Comparison of ENCODE assay signal across 9 cellular contexts in genomic region chr19:42295831-42296525, GRCh38. TPM values are rescaled to one million over a fixed set of nuclear protein-coding genes. Genes with fewer than 3 reads are reported as not detected.
DNase-seq lines count a peak whose midpoint lies in the region; ATAC-seq and TF ChIP-seq lines count a peak whose summit lies in the region.
"Had no signal": no experiment of that assay in that cellular context is flagged by ENCODE, and none has a peak within 500 bp of the region (broad histone marks: within the 10 kb centered on the region; RNA-seq: fewer than 3 reads in every experiment).

No MANE protein-coding gene starts in this region.

- H3K9me2 ChIP-seq in hepatocyte (replicated peaks; ENCODE audit: insufficient read depth) = no peaks in the 10 kb centered on the region

- H3K27me3 ChIP-seq in AG04450 (ENCODE audit: control insufficient read depth, insufficient read depth, low read length) = no peaks in the 10 kb centered on the region
- H3K27me3 ChIP-seq in hepatocyte = no peaks in the 10 kb centered on the region

- POLR2A ChIA-PET in AG04450 (lab: Yijun Ruan, JAX) = interaction anchor here (0.7 kb wide), 1 partner anchor 49 kb away, joined by 3 read pairs; no protein-coding TSS in a partner anchor

- peaks cover 25% of the 10 kb centered on the region for H3K36me3 Mint-ChIP-seq in T-helper 2 cell treated with Interferon-gamma antibody and Interleukin-4, amounts not matched to agents 5 μg/mL and 100 μg/mL, for 36 hours (ENCODE audit: low read depth)

- no peak for DNase-seq in AG04450 (ENCODE audit: low read depth, low spot score)
- DNase-seq in NCI-H1092 (lab: John Stamatoyannopoulos, UW) = peak; percentile 49
- DNase-seq in T-helper 2 cell treated with Interferon-gamma antibody and Interleukin-4, amounts not matched to agents 5 μg/mL and 100 μg/mL, for 36 hours (ENCODE audit: low spot score) = peak; percentile 77
- peak in 50 of 56 donors; percentile 7 to 87 (median 54) for DNase-seq in amygdala (lab: John Stamatoyannopoulos, UW)
- DNase-seq in hepatocyte (ENCODE audit: low spot score) = peak; percentile 87
- DNase-seq in stimulated activated CD4-positive, alpha-beta T cell treated with anti-CD3 and anti-CD28 coated beads, Interleukin-12 subunit alpha, Interleukin-12 subunit beta, amount 100 ng/mL, for 48 hours (ENCODE audit: low read depth in 2 of 3, low spot score in 1 of 3) = peak; percentile 81 to 97 (median 83)

- peak overlapping the region; percentile 6 for H3K27ac Mint-ChIP-seq in T-helper 2 cell treated with Interferon-gamma antibody and Interleukin-4, amounts not matched to agents 5 μg/mL and 100 μg/mL, for 36 hours
- H3K27ac Mint-ChIP-seq: stimulated activated naive CD8-positive, alpha-beta T cell treated with anti-CD3 and anti-CD28 coated beads, Interleukin-15, Interleukin-2, amounts not matched to agents 100 ng/mL and 50 ng/mL, for 24 hours had no signal

- H3K9me3 Mint-ChIP-seq in T-helper 2 cell treated with Interferon-gamma antibody and Interleukin-4, amounts not matched to agents 5 μg/mL and 100 μg/mL, for 36 hours = no peaks in the 10 kb centered on the region
- H3K9me3 Mint-ChIP-seq: stimulated activated naive CD8-positive, alpha-beta T cell treated with anti-CD3 and anti-CD28 coated beads, Interleukin-15, Interleukin-2, amounts not matched to agents 100 ng/mL and 50 ng/mL, for 24 hours had no signal

- no peaks in the 10 kb centered on the region; the same call in 1 of the 2 replicates for H3K9me3 ChIP-seq in AG04450 (ENCODE audit: control insufficient read depth, insufficient read depth, low read length)
- H3K9me3 ChIP-seq in hepatocyte (ENCODE audit: low read depth) = no peaks in the 10 kb centered on the region

- 82% methylated on average over 6 of the region's 6 CpGs for WGBS in hepatocyte (ENCODE audit: low lambda C conversion rate, missing lambda C conversion rate)

- ATAC-seq in GM18868 (IDR thresholded peaks at IDR 0.05; ENCODE audit: unreplicated experiment) (peak; percentile 63), HG02973 (IDR thresholded peaks at IDR 0.05; ENCODE audit: unreplicated experiment) (no peak)

- H3K4me2 ChIP-seq in hepatocyte = no peak overlapping the region

- H3K27ac ChIP-seq in AG04450 (ENCODE audit: low read depth, low read length) (peak overlapping the region; percentile 3), hepatocyte (no peak overlapping the region)

- no peak overlapping the region for H2AFZ ChIP-seq in hepatocyte

- no peaks in the 10 kb centered on the region for H3K27me3 Mint-ChIP-seq in T-helper 2 cell treated with Interferon-gamma antibody and Interleukin-4, amounts not matched to agents 5 μg/mL and 100 μg/mL, for 36 hours (ENCODE audit: low read depth)
- H3K27me3 Mint-ChIP-seq: stimulated activated naive CD8-positive, alpha-beta T cell treated with anti-CD3 and anti-CD28 coated beads, Interleukin-15, Interleukin-2, amounts not matched to agents 100 ng/mL and 50 ng/mL, for 24 hours had no signal

- no peaks in the 10 kb centered on the region for H3K36me3 ChIP-seq in hepatocyte (replicated peaks; ENCODE audit: insufficient read depth, low read depth)

- TF ChIP-seq CTCF in AG04450 (IDR thresholded peaks at IDR 0.05; ENCODE audit: low read depth, low read length) (peak; percentile 93), hepatocyte (IDR thresholded peaks at IDR 0.05; ENCODE audit: poor library complexity) (peak; percentile 77)

- peaks cover 7% of the 10 kb centered on the region for H4K20me1 ChIP-seq in hepatocyte (ENCODE audit: insufficient read depth, poor library complexity, severe bottlenecking)

- peaks cover 2% of the 10 kb centered on the region for H3K4me1 Mint-ChIP-seq in T-helper 2 cell treated with Interferon-gamma antibody and Interleukin-4, amounts not matched to agents 5 μg/mL and 100 μg/mL, for 36 hours (ENCODE audit: low read depth)

- H3K4me1 ChIP-seq in hepatocyte (ENCODE audit: insufficient read depth) = peaks cover 2% of the 10 kb centered on the region

- H3K4me3 ChIP-seq in AG04450 (ENCODE audit: low read depth, low read length) = no peak overlapping the region
- H3K4me3 ChIP-seq in hepatocyte = no peak overlapping the region

- CTCF ChIA-PET in AG04450 (lab: Charles Lee) = interaction anchor here (0.6 to 2.7 kb wide), 10 partner anchors 8 to 83 kb away, joined by 3 to 15 read pairs (median 4); no protein-coding TSS in a partner anchor

- H3K79me2 ChIP-seq in hepatocyte = peaks cover 13% of the 10 kb centered on the region

- H3K4me3 Mint-ChIP-seq in T-helper 2 cell treated with Interferon-gamma antibody and Interleukin-4, amounts not matched to agents 5 μg/mL and 100 μg/mL, for 36 hours = no peak overlapping the region
- H3K4me3 Mint-ChIP-seq: stimulated activated naive CD8-positive, alpha-beta T cell treated with anti-CD3 and anti-CD28 coated beads, Interleukin-15, Interleukin-2, amounts not matched to agents 100 ng/mL and 50 ng/mL, for 24 hours had no signal

RNA-seq across cellular contexts. Expression of gene PRR19, which starts 6.0 kb away (rescaled TPM):
- polyA plus RNA-seq in AG04450 (2011; rRNA removed) = 0.40 and 0.92 TPM in 2 replicates
- polyA minus RNA-seq in AG04450 (2011; rRNA and poly(A)+ RNA removed) = 0.43 and 0.74 TPM in 2 replicates
- 0.24 and 2.2 TPM in 2 replicates for total RNA-seq in hepatocyte
- 1.9 and 3.0 TPM in 2 replicates for polyA plus RNA-seq in hepatocyte

RNA-seq across cellular contexts. Expression of gene PAFAH1B3, which starts 6.4 kb away (rescaled TPM):
- polyA plus RNA-seq in AG04450 (2011; rRNA removed) (34.7 and 38.0 TPM in 2 replicates), hepatocyte (98.6 and 116 TPM in 2 replicates)
- 67.8 and 83.0 TPM in 2 replicates for polyA minus RNA-seq in AG04450 (2011; rRNA and poly(A)+ RNA removed)
- 46.1 and 70.6 TPM in 2 replicates for total RNA-seq in hepatocyte

RNA-seq across cellular contexts. Expression of gene TMEM145, which starts 17.1 kb away (rescaled TPM):
- not detected in 2 replicates for polyA plus RNA-seq in AG04450 (2011; rRNA removed)
- polyA minus RNA-seq in AG04450 (2011; rRNA and poly(A)+ RNA removed) = not detected in 2 replicates
- 0.40 TPM in 1 of 2 replicates, not detected in the other for total RNA-seq in hepatocyte
- polyA plus RNA-seq in hepatocyte = 0.58 TPM in 1 of 2 replicates, not detected in the other

RNA-seq across cellular contexts. Expression of gene CIC, which starts 26.9 kb away (rescaled TPM):
- polyA plus RNA-seq in AG04450 (2011; rRNA removed) (2.9 and 4.2 TPM in 2 replicates), hepatocyte (19.3 and 23.2 TPM in 2 replicates)
- polyA minus RNA-seq in AG04450 (2011; rRNA and poly(A)+ RNA removed) = 5.1 and 6.2 TPM in 2 replicates
- total RNA-seq in hepatocyte = 14.3 and 17.4 TPM in 2 replicates

RNA-seq across cellular contexts. Expression of gene MEGF8, which starts 29.5 kb away (rescaled TPM):
- polyA plus RNA-seq in AG04450 (2011; rRNA removed) = 9.9 and 10.6 TPM in 2 replicates
- 13.9 and 14.7 TPM in 2 replicates for polyA minus RNA-seq in AG04450 (2011; rRNA and poly(A)+ RNA removed)
- total RNA-seq in hepatocyte = 11.0 and 19.2 TPM in 2 replicates
- 7.6 and 8.3 TPM in 2 replicates for polyA plus RNA-seq in hepatocyte
